ENCODE assay signal across 1 cellular context in genomic region chr9:104747565-104748358, GRCh38.
TF ChIP-seq lines count a peak whose summit lies in the region.

Gene NIPSNAP3A (plus strand): TSS chr9:104747683. CDS start chr9:104747793, 110 bp downstream.

TF ChIP-seq in K562, 482 proteins besides CTCF, POLR2A, EP300 and RAD21 (continued from another document and continues in another):
- TF ChIP-seq ZNF398 (CRISPR knock-in tag; IDR thresholded peaks at IDR 0.05) (no peak), FOXO4 (CRISPR knock-in tag; IDR thresholded peaks at IDR 0.05) (no peak), ESRRB (CRISPR knock-in tag; IDR thresholded peaks at IDR 0.05; ENCODE audit: borderline replicate concordance) (no peak), RREB1 (CRISPR knock-in tag; IDR thresholded peaks at IDR 0.05) (no peak), RFX1 (IDR thresholded peaks at IDR 0.05) (no peak), MTA2 (IDR thresholded peaks at IDR 0.05; ENCODE audit: low read depth) (no peak), RUNX1 (IDR thresholded peaks at IDR 0.05; ENCODE audit: low read depth) (no peak), FOS (IDR thresholded peaks at IDR 0.05; ENCODE audit: extremely low read depth, insufficient read length) (no peak), ZZZ3 (IDR thresholded peaks at IDR 0.05) (no peak), NFRKB (IDR thresholded peaks at IDR 0.05; ENCODE audit: low read depth) (no peak; the same call in 1 of the 2 replicates), ILF3 (IDR thresholded peaks at IDR 0.05; ENCODE audit: borderline replicate concordance) (no peak), HES1 (IDR thresholded peaks at IDR 0.05; ENCODE audit: low read depth) (no peak), WHSC1 (IDR thresholded peaks at IDR 0.05; ENCODE audit: low read length) (no peak), SMARCB1 (IDR thresholded peaks at IDR 0.05; ENCODE audit: insufficient read length, low read depth) (no peak), KDM2B (CRISPR knock-in tag; IDR thresholded peaks at IDR 0.05) (no peak), PBX2 (CRISPR knock-in tag; IDR thresholded peaks at IDR 0.05; ENCODE audit: low read depth) (no peak), PBX2 (tag; conservative IDR thresholded peaks at IDR 0.05; ENCODE audit: low read depth) (no peak), ZNF512 (tag; IDR thresholded peaks at IDR 0.05) (no peak), TCF3 (CRISPR knock-in tag; IDR thresholded peaks at IDR 0.05) (no peak), TEAD2 (tag; IDR thresholded peaks at IDR 0.05) (no peak), CBFA2T3 (IDR thresholded peaks at IDR 0.05) (no peak), RAD51 (IDR thresholded peaks at IDR 0.05; ENCODE audit: borderline replicate concordance, low read depth) (no peak), HSF4 (CRISPR knock-in tag; IDR thresholded peaks at IDR 0.05; ENCODE audit: borderline replicate concordance) (no peak), NFIC (IDR thresholded peaks at IDR 0.05) (0 out of 2 replicates have a peak, but pooled peaks have one; percentile 17), ZBED1 (IDR thresholded peaks at IDR 0.05) (no peak), RNF219 (CRISPR knock-in tag; IDR thresholded peaks at IDR 0.05) (no peak), TRIM25 (IDR thresholded peaks at IDR 0.05; ENCODE audit: borderline replicate concordance) (no peak), MIER1 (IDR thresholded peaks at IDR 0.05; ENCODE audit: low read depth) (no peak), POLR2H (tag; IDR thresholded peaks at IDR 0.05; ENCODE audit: low read depth) (no peak), U2AF2 (optimal IDR thresholded peaks at IDR 0.05; ENCODE audit: low read depth, low read length) (no peak), UBTF (IDR thresholded peaks at IDR 0.05; ENCODE audit: borderline replicate concordance in 1 of 2, low read depth in 2 of 2, low read length in 2 of 2) (0 out of 4 replicates have a peak, but pooled peaks of 1 of the 2 experiments have one; percentile 15), ZNF212 (CRISPR knock-in tag; IDR thresholded peaks at IDR 0.05) (no peak), ZNF282 (CRISPR knock-in tag; IDR thresholded peaks at IDR 0.05) (no peak), ETV1 (tag; conservative IDR thresholded peaks at IDR 0.05; ENCODE audit: low read depth) (no peak), PML (IDR thresholded peaks at IDR 0.05; ENCODE audit: low read length) (peak; percentile 55; the same call in 1 of the 2 replicates), TAF15 (IDR thresholded peaks at IDR 0.05; ENCODE audit: low read depth, low read length) (no peak), RBM14 (IDR thresholded peaks at IDR 0.05; ENCODE audit: borderline replicate concordance, insufficient read depth, low read depth, low read length) (no peak), CEBPB (tag; IDR thresholded peaks at IDR 0.05) (no peak), GATA2 (CRISPR knock-in tag; IDR thresholded peaks at IDR 0.05) (no peak), PTBP1 (IDR thresholded peaks at IDR 0.05; ENCODE audit: low read depth, low read length) (no peak), FOXP1 (CRISPR knock-in tag; IDR thresholded peaks at IDR 0.05) (no peak), C11orf30 (IDR thresholded peaks at IDR 0.05; ENCODE audit: low read depth) (no peak)
